In genomic region chr1:116374340-116375164, GRCh38 we compare ENCODE assay signal across 8 cellular contexts. TPM values are rescaled to one million over a fixed set of nuclear protein-coding genes. Genes with fewer than 3 reads are reported as not detected.
DNase-seq lines count a peak whose midpoint lies in the region; ATAC-seq and TF ChIP-seq lines count a peak whose summit lies in the region.

No MANE protein-coding gene starts in this region.

- peak overlapping the region; percentile 97 to 98 for H3K27ac Mint-ChIP-seq in activated naive CD4-positive, alpha-beta T cell treated with anti-CD3 and anti-CD28 coated beads, Interleukin-2, amount 50 U/mL, for 72 hours

- peaks cover 54% of the 10 kb centered on the region for H3K4me1 ChIP-seq in HUES64 (ENCODE audit: insufficient read depth, low read length)
- H3K4me1 ChIP-seq in right cardiac atrium (ENCODE audit: control insufficient read depth, insufficient read depth, low read length), result peaks cover 14% of the 10 kb centered on the region
- peaks cover 58 to 60% (median 59%) of the 10 kb centered on the region in 3 donors for H3K4me1 ChIP-seq in skeletal muscle tissue (ENCODE audit: control insufficient read depth in 3 of 3, insufficient read depth in 3 of 3, low read length in 3 of 3)

- H3K27me3 ChIP-seq in HUES64 (ENCODE audit: insufficient read depth, low read length) (peaks cover 11% of the 10 kb centered on the region), right cardiac atrium (ENCODE audit: control insufficient read depth, insufficient read depth) (no peaks in the 10 kb centered on the region), skeletal muscle tissue (ENCODE audit: control insufficient read depth in 3 of 3, insufficient read depth in 3 of 3, low read length in 3 of 3) (no peaks in the 10 kb centered on the region)

- H3K4me3 ChIP-seq in AG09309 (ENCODE audit: control insufficient read depth, low read depth, low read length) (peak overlapping the region; percentile 89), HUES64 (ENCODE audit: low read length) (peak overlapping the region; percentile 77), right cardiac atrium (ENCODE audit: low read length) (peak overlapping the region; percentile 94), skeletal muscle tissue (ENCODE audit: low read length in 3 of 3) (peak overlapping the region; percentile 79 to 88 (median 82))

- no peak for TF ChIP-seq CTCF in AG09309 (IDR thresholded peaks at IDR 0.05; ENCODE audit: control insufficient read depth, insufficient read depth, low read depth, low read length, missing control alignments)

- no peaks in the 10 kb centered on the region for H3K9me3 Mint-ChIP-seq in activated naive CD4-positive, alpha-beta T cell treated with anti-CD3 and anti-CD28 coated beads, Interleukin-2, amount 50 U/mL, for 72 hours

- WGBS in HUES64, result 14% methylated on average over 26 of the region's 26 CpGs
- WGBS in right cardiac atrium, result 12% methylated on average over 26 of the region's 26 CpGs

- H3K9ac ChIP-seq in HUES64 (ENCODE audit: low read depth, low read length), result peak overlapping the region; percentile 94
- peak overlapping the region; percentile 71 to 87 (median 85) for H3K9ac ChIP-seq in skeletal muscle tissue (ENCODE audit: low read depth in 1 of 3, low read length in 3 of 3)

- H3K27ac ChIP-seq in HUES64 (ENCODE audit: low read depth, low read length), result peak overlapping the region; percentile 96; the same call in 1 of the 2 replicates
- H3K27ac ChIP-seq in right cardiac atrium (ENCODE audit: low read length), result peak overlapping the region; percentile 98
- peak overlapping the region; percentile 90 for H3K27ac ChIP-seq in skeletal muscle tissue (ENCODE audit: low read depth, low read length)

- H3K36me3 Mint-ChIP-seq in activated naive CD4-positive, alpha-beta T cell treated with anti-CD3 and anti-CD28 coated beads, Interleukin-2, amount 50 U/mL, for 72 hours, result peaks cover 20 to 33% of the 10 kb centered on the region in 2 donors

- DNase-seq in AG09309 (ENCODE audit: low read depth), result no peak
- no peak for DNase-seq in activated naive CD4-positive, alpha-beta T cell treated with anti-CD3 and anti-CD28 coated beads, Interleukin-2, amount 50 U/mL, for 72 hours (ENCODE audit: low spot score in 2 of 2)
- peak in 1 of 3 donors; percentile 54 for DNase-seq in right cardiac atrium
- DNase-seq in iPS-NIHi11 (ENCODE audit: low spot score), result no peak
- DNase-seq in AML-193 (lab: John Stamatoyannopoulos, UW), result no peak

- ATAC-seq in activated naive CD4-positive, alpha-beta T cell treated with anti-CD3 and anti-CD28 coated beads, Interleukin-2, amount 50 U/mL, for 72 hours, result no peak
- ATAC-seq in right cardiac atrium (no peak), HG02885 (IDR thresholded peaks at IDR 0.05; ENCODE audit: poor library complexity, unreplicated experiment) (no peak)

- intact Hi-C loops in right cardiac atrium (cut with DNase I), result loop anchor here in 2 of 4 donors (5.0 to 10.0 kb wide), 3 partner anchors 43 to 220 kb away; no protein-coding TSS in a partner anchor

- H3K36me3 ChIP-seq in HUES64 (ENCODE audit: insufficient read depth, low read length) (no peaks in the 10 kb centered on the region), skeletal muscle tissue (ENCODE audit: control insufficient read depth in 3 of 3, insufficient read depth in 3 of 3, low read length in 3 of 3) (no peaks in the 10 kb centered on the region)

- no peaks in the 10 kb centered on the region for H3K9me3 ChIP-seq in HUES64 (ENCODE audit: insufficient read depth, low read depth, low read length)
- no peaks in the 10 kb centered on the region for H3K9me3 ChIP-seq in right cardiac atrium (ENCODE audit: control insufficient read depth, low read length)
- no peaks in the 10 kb centered on the region for H3K9me3 ChIP-seq in skeletal muscle tissue (ENCODE audit: control insufficient read depth in 3 of 3, low read length in 3 of 3)

RNA-seq across cellular contexts. Expression of gene ATP1A1, which starts 1.5 kb away (rescaled TPM):
- 203 TPM for polyA plus RNA-seq in HUES64 (2013, experiment 1 of 2)
- 200 TPM for polyA plus RNA-seq in HUES64 (2013, experiment 2 of 2)
- 100 to 1,000 TPM; 220 to 337 TPM for total RNA-seq in activated naive CD4-positive, alpha-beta T cell treated with anti-CD3 and anti-CD28 coated beads, Interleukin-2, amount 50 U/mL, for 72 hours
- total RNA-seq in right cardiac atrium (100 to 1,000 TPM; 166 to 326 (median 226) TPM), skeletal muscle tissue (74.1 TPM)
- polyA plus RNA-seq in right cardiac atrium, result 155 TPM
